Comparison of ENCODE assay signal across 8 cellular contexts in the genomic region with DNA sequence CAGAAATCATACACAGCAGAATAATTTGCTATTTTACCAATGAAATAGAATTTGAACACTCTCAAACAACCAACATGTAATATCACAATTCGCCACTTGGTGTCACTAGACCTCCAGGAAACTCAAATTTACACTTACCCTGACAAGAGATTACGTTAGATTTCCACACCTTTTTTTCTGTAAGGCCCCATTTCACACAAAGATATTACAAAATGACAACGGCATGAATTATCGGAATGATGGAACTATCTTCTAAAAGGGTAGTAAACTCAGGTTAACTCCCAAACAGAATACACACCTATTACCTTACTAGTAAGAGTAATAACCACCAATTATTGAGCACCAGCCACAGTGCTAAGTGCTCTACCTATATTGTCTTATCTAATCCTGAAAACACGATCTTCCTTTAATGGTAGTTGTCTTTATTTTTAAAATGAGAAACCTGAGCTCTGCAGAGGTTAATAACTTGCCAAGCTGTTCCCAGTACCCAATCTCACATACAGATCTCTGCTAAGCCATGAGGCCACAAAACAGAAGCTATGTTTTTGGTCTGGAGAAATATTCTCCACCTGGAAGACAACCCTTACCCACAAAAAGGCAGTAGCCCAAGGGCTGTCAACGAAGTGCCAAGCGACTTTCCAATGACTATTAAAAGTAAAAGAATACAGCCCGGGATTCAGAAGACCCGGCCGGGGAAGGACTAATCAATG.
A peak's percentile ranks its signal among the peaks of the same experiment; 100 is the strongest.
DNase-seq lines count a peak whose midpoint lies in the region; ATAC-seq and TF ChIP-seq lines count a peak whose summit lies in the region.

No MANE protein-coding gene starts in this region.

- H2AFZ ChIP-seq in Karpas-422 (ENCODE audit: low read length), result no peak overlapping the region

- no peak overlapping the region for H3K9ac ChIP-seq in Karpas-422 (ENCODE audit: low read length)

- no peaks in the 10 kb centered on the region for H3K27me3 ChIP-seq in Karpas-422 (ENCODE audit: low read length)
- H3K27me3 ChIP-seq in muscle layer of duodenum (ENCODE audit: low read depth, low read length), result no peaks in the 10 kb centered on the region

- TF ChIP-seq CTCF in AG10803 (conservative IDR thresholded peaks at IDR 0.05; ENCODE audit: low read length) (peak; percentile 84), GM12865 (IDR thresholded peaks at IDR 0.05; ENCODE audit: insufficient read depth, low read depth, low read length, missing control alignments) (peak; percentile 60)

- no peaks in the 10 kb centered on the region for H4K20me1 ChIP-seq in Karpas-422 (ENCODE audit: insufficient read depth, low read depth, low read length)

- H3K9me3 ChIP-seq in Karpas-422 (ENCODE audit: low read length) (no peaks in the 10 kb centered on the region), muscle layer of duodenum (ENCODE audit: control insufficient read depth in 1 of 2, low read length in 2 of 2) (no peaks in the 10 kb centered on the region)

- H3K4me1 ChIP-seq in Karpas-422 (ENCODE audit: low read length), result no peaks in the 10 kb centered on the region
- H3K4me1 ChIP-seq in muscle layer of duodenum (ENCODE audit: control insufficient read depth in 1 of 2, insufficient read depth in 2 of 2, low read length in 2 of 2), result peaks cover 0 to 4% of the 10 kb centered on the region in 2 donors

- peak; percentile 73 for DNase-seq in AG10803 (ENCODE audit: low read depth)
- peak; percentile 62 for DNase-seq in GM12865 (ENCODE audit: low read depth)
- DNase-seq in Karpas-422, result peak; percentile 83
- peak; percentile 49 for DNase-seq in SHP77 treated with DMSO at 0.1 percent for 48 hours (lab: John Stamatoyannopoulos, UW)
- DNase-seq in epithelial cell of prostate (ENCODE audit: low read depth, low spot score), result no peak
- DNase-seq in 8988T, result no peak

- H3K9me2 ChIP-seq in Karpas-422 (replicated peaks; ENCODE audit: insufficient read depth, low read length), result no peaks in the 10 kb centered on the region

- H3K27ac ChIP-seq in Karpas-422 (ENCODE audit: low read length), result no peak overlapping the region
- H3K27ac ChIP-seq in epithelial cell of prostate, result peak overlapping the region; percentile 21
- H3K27ac ChIP-seq in muscle layer of duodenum (ENCODE audit: low read length), result peak overlapping the region; percentile 34

- no peak overlapping the region for H3K4me2 ChIP-seq in Karpas-422 (ENCODE audit: low read depth, low read length, poor library complexity, severe bottlenecking)

- H3K36me3 ChIP-seq in Karpas-422 (ENCODE audit: insufficient read depth, low read length) (no peaks in the 10 kb centered on the region), muscle layer of duodenum (ENCODE audit: control insufficient read depth in 1 of 2, insufficient read depth in 2 of 2, low read length in 2 of 2) (no peaks in the 10 kb centered on the region)

- no peak for ATAC-seq in GM21423 (IDR thresholded peaks at IDR 0.05; ENCODE audit: unreplicated experiment)

- H3K4me3 ChIP-seq in AG10803 (ENCODE audit: low read length) (no peak overlapping the region), GM12865 (ENCODE audit: low read depth, low read length) (no peak overlapping the region), Karpas-422 (ENCODE audit: low read length) (no peak overlapping the region), muscle layer of duodenum (ENCODE audit: low read depth in 1 of 2, low read length in 2 of 2) (no peak overlapping the region)

- H3K79me2 ChIP-seq in Karpas-422 (ENCODE audit: low read length), result no peaks in the 10 kb centered on the region

Comparison
In these comparisons a context has a peak if more than half of its experiments do, and no peak if none do; other contexts are left out.
1. DNase-seq: peak in AG10803 (single experiment), GM12865 (single experiment), Karpas-422 (single experiment) and SHP77 treated with DMSO at 0.1 percent for 48 hours (single experiment); none in epithelial cell of prostate (single experiment) and 8988T (single experiment).